2 cellular contexts compared by ENCODE assay signal in the genomic region with DNA sequence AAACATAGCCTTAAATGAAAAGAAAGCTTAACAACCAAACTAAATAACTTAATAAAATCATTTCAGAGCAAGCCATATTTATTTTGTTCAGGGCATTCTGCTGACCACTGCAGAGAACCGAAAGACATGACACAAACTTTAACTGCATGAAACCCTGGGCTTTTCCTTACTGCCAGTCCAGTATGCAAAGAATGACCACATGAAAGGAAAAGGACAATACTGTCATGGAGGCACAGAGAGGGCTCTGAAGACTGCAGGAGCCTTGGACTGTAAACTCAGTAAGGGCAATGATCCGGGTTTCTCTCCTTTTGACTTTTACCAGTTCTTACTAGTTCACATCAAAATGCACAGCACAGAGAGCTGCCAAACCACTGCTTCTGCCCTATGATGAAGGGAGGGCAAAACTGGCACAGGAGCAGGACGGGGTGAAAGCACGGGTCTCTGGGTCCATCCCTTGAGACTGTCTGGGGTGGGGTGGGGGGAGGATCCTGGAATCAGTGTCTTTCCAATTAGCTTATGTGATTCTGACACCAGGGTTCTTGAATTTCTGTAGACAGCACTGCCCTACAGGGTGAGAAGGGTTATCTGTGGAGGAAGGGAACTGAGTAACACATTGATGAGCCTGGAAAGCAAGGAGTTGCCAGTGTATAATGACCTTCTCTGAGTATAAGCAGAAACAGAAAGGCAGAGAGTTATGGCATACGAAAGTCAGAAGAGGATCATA.
TF ChIP-seq lines count a peak whose summit lies in the region.

No MANE protein-coding gene starts in this region.

TF ChIP-seq in IMR-90, 13 proteins besides CTCF, POLR2A, EP300 and RAD21:
- TF ChIP-seq SMC3 (IDR thresholded peaks at IDR 0.05; ENCODE audit: low read depth, low read length), result no peak
- no peak for TF ChIP-seq NFE2L2 (IDR thresholded peaks at IDR 0.05; ENCODE audit: low read depth, low read length)
- no peak for TF ChIP-seq MAFK (IDR thresholded peaks at IDR 0.05; ENCODE audit: low read depth, low read length)
- no peak for TF ChIP-seq BHLHE40 (IDR thresholded peaks at IDR 0.05; ENCODE audit: low read depth, low read length)
- TF ChIP-seq USF2 (IDR thresholded peaks at IDR 0.05; ENCODE audit: low read depth, low read length), result no peak
- no peak for TF ChIP-seq RCOR1 (IDR thresholded peaks at IDR 0.05; ENCODE audit: insufficient replicate concordance, low read length)
- TF ChIP-seq MXI1 (IDR thresholded peaks at IDR 0.05; ENCODE audit: borderline replicate concordance, low read depth, low read length), result no peak
- no peak for TF ChIP-seq CEBPB (IDR thresholded peaks at IDR 0.05; ENCODE audit: low read depth, low read length)
- TF ChIP-seq MAZ (IDR thresholded peaks at IDR 0.05; ENCODE audit: borderline replicate concordance, low read depth, low read length), result no peak
- no peak for TF ChIP-seq CHD1 (IDR thresholded peaks at IDR 0.05; ENCODE audit: low read depth, low read length)

TF ChIP-seq in GM12878, 131 proteins besides CTCF, POLR2A, EP300 and RAD21:
- TF ChIP-seq BMI1 (IDR thresholded peaks at IDR 0.05; ENCODE audit: borderline replicate concordance), result no peak
- TF ChIP-seq MEF2A (IDR thresholded peaks at IDR 0.05; ENCODE audit: insufficient read depth, low read depth, low read length), result no peak
- no peak for TF ChIP-seq STAT3 (IDR thresholded peaks at IDR 0.05; ENCODE audit: low read depth, low read length)
- TF ChIP-seq SMARCA5 (IDR thresholded peaks at IDR 0.05), result no peak
- no peak for TF ChIP-seq NRF1 (conservative IDR thresholded peaks at IDR 0.05; ENCODE audit: low read depth, low read length)
